In genomic region chr17:72386619-72387237, GRCh38 we compare ENCODE assay signal across 1 cellular context.
TF ChIP-seq lines count a peak whose summit lies in the region.

No MANE protein-coding gene starts in this region.

TF ChIP-seq in HepG2, 621 proteins besides CTCF, POLR2A, EP300 and RAD21 (continued from another document and continues in another):
- peak; percentile 60; the same call in 1 of the 2 replicates for TF ChIP-seq HNF1A (IDR thresholded peaks at IDR 0.05; ENCODE audit: low read depth)
- TF ChIP-seq HNF1A (CRISPR knock-in tag; IDR thresholded peaks at IDR 0.05; ENCODE audit: borderline replicate concordance): peak; percentile 82; the same call in 1 of the 2 replicates
- no peak for TF ChIP-seq RELA (CRISPR knock-in tag; IDR thresholded peaks at IDR 0.05)
- peak; percentile 76 for TF ChIP-seq HOXA3 (CRISPR knock-in tag; IDR thresholded peaks at IDR 0.05)
- TF ChIP-seq GATA4 (IDR thresholded peaks at IDR 0.05; ENCODE audit: borderline replicate concordance, low read depth): 0 out of 2 replicates have a peak, but pooled peaks have one; percentile 54
- TF ChIP-seq PHF20 (CRISPR knock-in tag; IDR thresholded peaks at IDR 0.05): no peak
- TF ChIP-seq ATF4 (CRISPR knock-in tag; IDR thresholded peaks at IDR 0.05): peak in 1 of 2 experiments; percentile 82; a peak in 2 of 4 replicates
- peak; percentile 75; the same call in 1 of the 2 replicates for TF ChIP-seq ZNF512B (CRISPR knock-in tag; IDR thresholded peaks at IDR 0.05; ENCODE audit: borderline replicate concordance)
- no peak for TF ChIP-seq ARHGAP35 (CRISPR knock-in tag; IDR thresholded peaks at IDR 0.05; ENCODE audit: borderline replicate concordance)
- no peak for TF ChIP-seq ZNF34 (CRISPR knock-in tag; IDR thresholded peaks at IDR 0.05; ENCODE audit: borderline replicate concordance)
- TF ChIP-seq ZBTB33 (CRISPR knock-in tag; IDR thresholded peaks at IDR 0.05): 0 out of 2 replicates have a peak, but pooled peaks have one; percentile 14
- TF ChIP-seq KLF16 (CRISPR knock-in tag; IDR thresholded peaks at IDR 0.05): no peak
- no peak for TF ChIP-seq PRMT3 (CRISPR knock-in tag; IDR thresholded peaks at IDR 0.05; ENCODE audit: borderline replicate concordance, low read depth)
- no peak; the same call in 1 of the 2 replicates for TF ChIP-seq ZNF17 (CRISPR knock-in tag; IDR thresholded peaks at IDR 0.05)
- TF ChIP-seq RFX5 (IDR thresholded peaks at IDR 0.05; ENCODE audit: low read depth, low read length): no peak
- TF ChIP-seq MIER3 (CRISPR knock-in tag; IDR thresholded peaks at IDR 0.05; ENCODE audit: borderline replicate concordance): peak; percentile 34; the same call in 1 of the 2 replicates
- no peak for TF ChIP-seq REST (IDR thresholded peaks at IDR 0.05; ENCODE audit: borderline replicate concordance in 1 of 2, low read depth in 1 of 2, low read length in 2 of 2)
- no peak for TF ChIP-seq REXO4 (CRISPR knock-in tag; IDR thresholded peaks at IDR 0.05; ENCODE audit: borderline replicate concordance)
- TF ChIP-seq ZSCAN31 (CRISPR knock-in tag; IDR thresholded peaks at IDR 0.05; ENCODE audit: low read depth): 0 out of 2 replicates have a peak, but pooled peaks have one; percentile 33
- TF ChIP-seq ZNF414 (CRISPR knock-in tag; IDR thresholded peaks at IDR 0.05): no peak
- no peak for TF ChIP-seq HOXA7 (CRISPR knock-in tag; IDR thresholded peaks at IDR 0.05)
- TF ChIP-seq ZIK1 (CRISPR knock-in tag; IDR thresholded peaks at IDR 0.05; ENCODE audit: borderline replicate concordance, low read depth): no peak
- TF ChIP-seq NFIB (CRISPR knock-in tag; IDR thresholded peaks at IDR 0.05; ENCODE audit: borderline replicate concordance): no peak
- TF ChIP-seq ZNF333 (CRISPR knock-in tag; IDR thresholded peaks at IDR 0.05; ENCODE audit: borderline replicate concordance): no peak
- TF ChIP-seq HNF4G (IDR thresholded peaks at IDR 0.05; ENCODE audit: borderline replicate concordance, low read depth, low read length): no peak
- peak; percentile 19; the same call in 1 of the 2 replicates for TF ChIP-seq HNF4G (CRISPR knock-in tag; IDR thresholded peaks at IDR 0.05; ENCODE audit: borderline replicate concordance, low read depth)
- no peak; the same call in 1 of the 2 replicates for TF ChIP-seq DPF2 (CRISPR knock-in tag; IDR thresholded peaks at IDR 0.05; ENCODE audit: borderline replicate concordance, low read depth)
- TF ChIP-seq ZFP1 (CRISPR knock-in tag; IDR thresholded peaks at IDR 0.05): no peak; the same call in 1 of the 2 replicates
- TF ChIP-seq RERE (CRISPR knock-in tag; IDR thresholded peaks at IDR 0.05; ENCODE audit: low read depth): peak; percentile 81; the same call in 1 of the 2 replicates
- no peak; the same call in 1 of the 2 replicates for TF ChIP-seq RNF219 (CRISPR knock-in tag; IDR thresholded peaks at IDR 0.05)
- no peak for TF ChIP-seq MAFK (conservative IDR thresholded peaks at IDR 0.05 in 1 of 2, IDR thresholded peaks at IDR 0.05 in 1 of 2; ENCODE audit: low read length in 2 of 2)
- 0 out of 2 replicates have a peak, but pooled peaks have one; percentile 35 for TF ChIP-seq NR2F2 (IDR thresholded peaks at IDR 0.05; ENCODE audit: borderline replicate concordance, low read depth)
- TF ChIP-seq ZNF761 (CRISPR knock-in tag; conservative IDR thresholded peaks at IDR 0.05): no peak
- no peak for TF ChIP-seq NONO (IDR thresholded peaks at IDR 0.05)
- TF ChIP-seq NONO (CRISPR knock-in tag; conservative IDR thresholded peaks at IDR 0.05): peak; percentile 54; the same call in 1 of the 2 replicates
